Comparison of ENCODE assay signal across 23 cellular contexts in the genomic region with DNA sequence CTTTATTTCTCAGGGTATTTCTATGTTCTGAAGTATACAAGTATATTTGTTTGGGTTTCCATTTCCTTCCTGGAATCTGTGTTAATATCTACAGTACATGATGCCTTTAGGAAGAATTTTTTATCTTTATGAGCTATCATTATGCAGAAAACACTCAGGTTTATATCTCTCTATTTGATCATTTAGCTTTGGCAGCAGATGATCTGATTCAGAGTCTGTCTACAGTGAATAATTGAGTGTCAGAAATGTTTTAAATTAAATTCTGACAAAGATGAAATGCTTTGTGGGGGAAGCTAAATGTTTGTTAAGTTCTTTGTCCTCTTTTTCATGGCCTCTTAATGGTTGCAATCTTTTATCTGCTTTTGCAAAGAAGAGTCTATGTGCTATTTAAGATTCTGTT.
"Had no signal": no experiment of that assay in that cellular context is flagged by ENCODE, and none has a peak within 500 bp of the region (broad histone marks: within the 10 kb centered on the region; RNA-seq: fewer than 3 reads in every experiment).

No MANE protein-coding gene starts in this region.

- H3K9me3 Mint-ChIP-seq: naive B cell had no signal

- H3K27me3 ChIP-seq: esophagus squamous epithelium, gastrocnemius medialis, heart right ventricle, left lung had no signal

- H3K9me3 ChIP-seq: esophagus squamous epithelium, gastrocnemius medialis, heart right ventricle, left lung, lower lobe of right lung, mucosa of descending colon had no signal

- H3K27me3 Mint-ChIP-seq: effector memory CD8-positive, alpha-beta T cell; naive B cell; naive thymus-derived CD8-positive, alpha-beta T cell had no signal

- H3K36me3 Mint-ChIP-seq: mesothelial cell of epicardium; naive B cell; naive thymus-derived CD8-positive, alpha-beta T cell had no signal

- H3K27ac ChIP-seq: coronary artery, epithelial cell of prostate, esophagus squamous epithelium, gastrocnemius medialis, heart right ventricle, left lung, lower lobe of right lung had no signal

- H3K36me3 ChIP-seq: esophagus squamous epithelium, gastrocnemius medialis, heart right ventricle, left lung, lower lobe of right lung had no signal

- H3K4me3 Mint-ChIP-seq: effector memory CD8-positive, alpha-beta T cell; endodermal cell; mesothelial cell of epicardium; naive B cell; naive thymus-derived CD8-positive, alpha-beta T cell had no signal

- H3K4me1 Mint-ChIP-seq: naive B cell; naive thymus-derived CD8-positive, alpha-beta T cell had no signal

- H3K4me3 ChIP-seq: coronary artery, esophagus squamous epithelium, gastrocnemius medialis, heart right ventricle, left lung, lower lobe of right lung, mucosa of descending colon had no signal

- H3K4me1 ChIP-seq: esophagus squamous epithelium, gastrocnemius medialis, heart right ventricle, left lung, lower lobe of right lung had no signal

- H3K27ac Mint-ChIP-seq: effector memory CD8-positive, alpha-beta T cell; endodermal cell; mesothelial cell of epicardium; naive B cell; naive thymus-derived CD8-positive, alpha-beta T cell had no signal

- DNase-seq: effector CD8-positive, alpha-beta T cell; effector memory CD8-positive, alpha-beta T cell; endodermal cell; erythroblast; esophagus squamous epithelium; foreskin fibroblast; foreskin melanocyte; gastrocnemius medialis; glutamatergic neuron; head of caudate nucleus; heart right ventricle; hippocampal formation; left cardiac atrium; left lung; left ventricle myocardium superior; lower lobe of right lung; mesenchymal stem cell; mucosa of descending colon; naive B cell; naive thymus-derived CD8-positive, alpha-beta T cell had no signal
